ENCODE assay signal across 8 cellular contexts in the genomic region with DNA sequence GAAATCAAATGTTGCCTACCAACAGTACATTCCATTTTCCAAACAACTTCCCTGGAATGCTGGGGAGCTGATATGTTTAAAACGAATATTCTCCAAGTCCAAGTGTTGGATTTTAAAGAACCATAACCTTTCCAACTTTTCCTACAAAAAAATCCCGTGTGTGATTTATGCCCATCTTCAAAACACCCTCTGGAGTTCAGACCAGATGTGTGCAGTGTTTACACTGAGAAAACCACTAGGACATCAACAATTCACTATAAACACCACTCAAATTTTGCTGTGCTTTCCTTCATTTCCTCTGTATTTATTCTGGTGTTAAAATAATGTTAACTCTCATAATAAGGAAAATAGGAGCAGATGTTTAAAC. TPM values are rescaled to one million over a fixed set of nuclear protein-coding genes. Genes with fewer than 3 reads are reported as not detected.
DNase-seq lines count a peak whose midpoint lies in the region; ATAC-seq and TF ChIP-seq lines count a peak whose summit lies in the region.

No MANE protein-coding gene starts in this region.

- H3K4me3 Mint-ChIP-seq in CD4-positive, alpha-beta T cell, result peak overlapping the region; percentile 98
- peak overlapping the region; percentile 99 for H3K4me3 Mint-ChIP-seq in neural crest cell

- peaks cover 21 to 27% of the 10 kb centered on the region in 2 donors for H3K4me1 ChIP-seq in duodenal mucosa (ENCODE audit: control insufficient read depth in 1 of 2, insufficient read depth in 2 of 2, low read length in 2 of 2)

- peaks cover 26% of the 10 kb centered on the region for H3K36me3 Mint-ChIP-seq in CD4-positive, alpha-beta T cell (ENCODE audit: low read depth)
- no peaks in the 10 kb centered on the region for H3K36me3 Mint-ChIP-seq in neural crest cell (ENCODE audit: low read depth)

- H3K9ac ChIP-seq in duodenal mucosa (ENCODE audit: low read depth in 1 of 2, low read length in 2 of 2), result peak overlapping the region; percentile 83 to 88

- no peak for ATAC-seq in CD4-positive, alpha-beta T cell (ENCODE audit: poor library complexity)
- no peak for ATAC-seq in HG02642 (IDR thresholded peaks at IDR 0.05; ENCODE audit: poor library complexity, unreplicated experiment)
- no peak for ATAC-seq in GM21717 (IDR thresholded peaks at IDR 0.05; ENCODE audit: unreplicated experiment)

- peaks cover 8% of the 10 kb centered on the region; the same call in 1 of the 2 replicates for H3K36me3 ChIP-seq in MG63
- no peaks in the 10 kb centered on the region for H3K36me3 ChIP-seq in duodenal mucosa (ENCODE audit: control insufficient read depth in 1 of 2, insufficient read depth in 2 of 2, low read length in 2 of 2)

- CTCF ChIA-PET in CD4-positive, alpha-beta T cell (lab: Charles Lee), result interaction anchor here (1.0 to 1.4 kb wide), 2 partner anchors 9 to 16 kb away, joined by 3 to 4 read pairs; no protein-coding TSS in a partner anchor

- H3K9me3 ChIP-seq in CD4-positive, alpha-beta T cell (ENCODE audit: control insufficient read depth, low read length), result no peaks in the 10 kb centered on the region
- H3K9me3 ChIP-seq in MG63 (no peaks in the 10 kb centered on the region), duodenal mucosa (ENCODE audit: control insufficient read depth in 1 of 2, low read length in 2 of 2) (no peaks in the 10 kb centered on the region)

- DNase-seq in CD4-positive, alpha-beta T cell, result no peak
- DNase-seq in MG63 (no peak), neural crest cell (ENCODE audit: low read depth, low spot score) (no peak), kidney tubule cell (ENCODE audit: low spot score) (no peak), NK-92 (lab: John Stamatoyannopoulos, UW; ENCODE audit: unreplicated experiment) (no peak)

- POLR2A ChIA-PET in CD4-positive, alpha-beta T cell (lab: Charles Lee), result interaction anchor here (1.0 to 6.3 kb wide), 3 partner anchors 16 to 206 kb away, joined by 3 to 31 read pairs (median 3); a partner anchor contains a TSS

- H3K27ac Mint-ChIP-seq in CD4-positive, alpha-beta T cell, result peak overlapping the region; percentile 98
- peak overlapping the region; percentile 100 for H3K27ac Mint-ChIP-seq in neural crest cell (ENCODE audit: unreplicated experiment)

- no peak for TF ChIP-seq CTCF in CD4-positive, alpha-beta T cell (IDR thresholded peaks at IDR 0.05)
- TF ChIP-seq CTCF in neural crest cell (conservative IDR thresholded peaks at IDR 0.05), result no peak

- H3K4me1 Mint-ChIP-seq in CD4-positive, alpha-beta T cell (ENCODE audit: low read depth), result peaks cover 67% of the 10 kb centered on the region
- H3K4me1 Mint-ChIP-seq in neural crest cell, result peaks cover 61% of the 10 kb centered on the region

- H3K27ac ChIP-seq in CD4-positive, alpha-beta T cell (ENCODE audit: low read depth, low read length), result peak overlapping the region; percentile 80
- H3K27ac ChIP-seq in duodenal mucosa (ENCODE audit: low read depth, low read length), result peak overlapping the region; percentile 84

- intact Hi-C loops in CD4-positive, alpha-beta T cell (cut with DNase I, micrococcal nuclease), result loop anchor here in 1 of 2 experiments (5.0 kb wide), 2 partner anchors 59 to 76 kb away; no protein-coding TSS in a partner anchor

- no peaks in the 10 kb centered on the region for H3K27me3 Mint-ChIP-seq in CD4-positive, alpha-beta T cell
- H3K27me3 Mint-ChIP-seq in neural crest cell (ENCODE audit: low read depth), result no peaks in the 10 kb centered on the region

- no peaks in the 10 kb centered on the region for H3K27me3 ChIP-seq in CD4-positive, alpha-beta T cell (ENCODE audit: control insufficient read depth, insufficient read depth, low read length)
- H3K27me3 ChIP-seq in MG63, result no peaks in the 10 kb centered on the region
- H3K27me3 ChIP-seq in duodenal mucosa (ENCODE audit: control insufficient read depth in 1 of 2, insufficient read depth in 2 of 2, low read length in 2 of 2), result no peaks in the 10 kb centered on the region

- H3K9me3 Mint-ChIP-seq in CD4-positive, alpha-beta T cell, result no peaks in the 10 kb centered on the region
- H3K9me3 Mint-ChIP-seq in neural crest cell, result no peaks in the 10 kb centered on the region

- H3K4me3 ChIP-seq in MG63 (peak overlapping the region; percentile 64), duodenal mucosa (ENCODE audit: low read depth in 1 of 2, low read length in 2 of 2) (peak overlapping the region; percentile 82 to 94)

RNA-seq across cellular contexts. Expression of a gene that starts 2.4 kb away (rescaled TPM):
- total RNA-seq in CD4-positive, alpha-beta T cell, result 10 to 100 TPM; 10.5 to 11.3 TPM
- 21.1 and 42.2 TPM in 2 replicates for total RNA-seq in MG63 (2014; rRNA removed; shearing (Covaris generic); ENCODE audit: low replicate concordance)
- total RNA-seq in neural crest cell, result 82.8 and 90.2 TPM in 2 replicates
